33 cellular contexts compared by ENCODE assay signal in genomic region chr4:7208509-7209451, GRCh38. TPM values are rescaled to one million over a fixed set of nuclear protein-coding genes. Genes with fewer than 3 reads are reported as not detected.
DNase-seq lines count a peak whose midpoint lies in the region; ATAC-seq and TF ChIP-seq lines count a peak whose summit lies in the region.
"Had no signal": no experiment of that assay in that cellular context is flagged by ENCODE, and none has a peak within 500 bp of the region (broad histone marks: within the 10 kb centered on the region; RNA-seq: fewer than 3 reads in every experiment).

No MANE protein-coding gene starts in this region.

- no peaks in the 10 kb centered on the region for H3K36me3 Mint-ChIP-seq in activated T-helper 2 cell treated with anti-CD3 and anti-CD28 coated beads, Interferon-gamma antibody, Interleukin-2, Interleukin-4, amounts not matched to agents 10 μg/mL and 5 μg/mL and 100 μg/mL, durations not matched to agents 14 hours and 24 hours and 36 hours (ENCODE audit: low read depth)
- H3K36me3 Mint-ChIP-seq: activated CD8-positive, alpha-beta memory T cell treated with anti-CD3 and anti-CD28 coated beads, Interleukin-2, amount 10 ng/mL, durations not matched to agents 7 days and 5 days; activated naive CD8-positive, alpha-beta T cell treated with anti-CD3 and anti-CD28 coated beads, Interleukin-2, amount 10 ng/mL, durations not matched to agents 7 days and 5 days; mesothelial cell of epicardium had no signal

- TF ChIP-seq EP300 in gastroesophageal sphincter (IDR thresholded peaks at IDR 0.05) = no peak

- no peaks in the 10 kb centered on the region for H3K9me3 Mint-ChIP-seq in activated T-helper 2 cell treated with anti-CD3 and anti-CD28 coated beads, Interferon-gamma antibody, Interleukin-2, Interleukin-4, amounts not matched to agents 10 μg/mL and 5 μg/mL and 100 μg/mL, durations not matched to agents 14 hours and 24 hours and 36 hours
- H3K9me3 Mint-ChIP-seq: activated B cell treated with CpG ODN at 0.5 μM for 24 hours; activated naive CD8-positive, alpha-beta T cell treated with anti-CD3 and anti-CD28 coated beads, Interleukin-2, amount 10 ng/mL, durations not matched to agents 7 days and 5 days; activated T-cell treated with anti-CD3 and anti-CD28 coated beads, Interleukin-2, amount 50 U/mL, for 4 hours; mesothelial cell of epicardium had no signal

- DNase-seq in right cardiac atrium (peak in 2 of 3 donors; percentile 51 to 52), cardiac septum (ENCODE audit: low spot score) (no peak), D341Med (ENCODE audit: low spot score) (no peak)
- no peak for DNase-seq in activated T-helper 2 cell treated with anti-CD3 and anti-CD28 coated beads, Interferon-gamma antibody, Interleukin-2, Interleukin-4, amounts not matched to agents 10 μg/mL and 5 μg/mL and 100 μg/mL, durations not matched to agents 14 hours and 24 hours and 36 hours (ENCODE audit: low spot score)
- DNase-seq: 8988T; activated B cell treated with CpG ODN at 0.5 μM for 24 hours; activated CD4-positive, alpha-beta T cell treated with anti-CD3 and anti-CD28 coated beads, Interleukin-2, amount 50 U/mL, for 4 hours; activated CD8-positive, alpha-beta memory T cell treated with anti-CD3 and anti-CD28 coated beads, Interleukin-2, amount 10 ng/mL, durations not matched to agents 7 days and 5 days; activated gamma-delta T cell treated with Interleukin-2 at 50 U/mL for 16 hours; activated naive CD8-positive, alpha-beta T cell treated with anti-CD3 and anti-CD28 coated beads, Interleukin-2, amount 10 ng/mL, durations not matched to agents 7 days and 5 days; activated T-cell treated with anti-CD3 and anti-CD28 coated beads, Interleukin-2, amount 50 U/mL, for 4 hours; central memory CD4-positive, alpha-beta T cell; COR-L47; DMS53; erythroblast; islet precursor cell; left ventricle myocardium superior; NCI-H146; NCI-H446 treated with DMSO at 0.1 percent for 48 hours; retina; RPMI8226; stimulated activated CD8-positive, alpha-beta memory T cell treated with anti-CD3 and anti-CD28 coated beads, Interleukin-4, amount 100 ng/mL, for 48 hours; tibial artery had no signal

- no peak for TF ChIP-seq CTCF in gastroesophageal sphincter (IDR thresholded peaks at IDR 0.05)

- no peaks in the 10 kb centered on the region for H3K27me3 ChIP-seq in right cardiac atrium (ENCODE audit: control insufficient read depth, insufficient read depth)
- H3K27me3 ChIP-seq in gastroesophageal sphincter = no peaks in the 10 kb centered on the region
- H3K27me3 ChIP-seq in rectal smooth muscle tissue (ENCODE audit: control insufficient read depth, insufficient read depth, low read length) = no peaks in the 10 kb centered on the region
- H3K27me3 ChIP-seq: ascending aorta had no signal

- H3K36me3 ChIP-seq in gastroesophageal sphincter (no peaks in the 10 kb centered on the region), rectal smooth muscle tissue (ENCODE audit: control insufficient read depth, insufficient read depth, low read length) (no peaks in the 10 kb centered on the region)
- H3K36me3 ChIP-seq: ascending aorta, tibial artery had no signal

- H3K4me1 Mint-ChIP-seq in activated T-helper 2 cell treated with anti-CD3 and anti-CD28 coated beads, Interferon-gamma antibody, Interleukin-2, Interleukin-4, amounts not matched to agents 10 μg/mL and 5 μg/mL and 100 μg/mL, durations not matched to agents 14 hours and 24 hours and 36 hours (ENCODE audit: low read depth) = no peaks in the 10 kb centered on the region
- H3K4me1 Mint-ChIP-seq: activated B cell treated with CpG ODN at 0.5 μM for 24 hours; activated CD8-positive, alpha-beta memory T cell treated with anti-CD3 and anti-CD28 coated beads, Interleukin-2, amount 10 ng/mL, durations not matched to agents 7 days and 5 days; activated naive CD8-positive, alpha-beta T cell treated with anti-CD3 and anti-CD28 coated beads, Interleukin-2, amount 10 ng/mL, durations not matched to agents 7 days and 5 days had no signal

- WGBS in right cardiac atrium = 88% methylated on average over 21 of the region's 21 CpGs
- WGBS in gastroesophageal sphincter (ENCODE audit: low coverage in 1 of 2), 2 donors = 65% methylated on average over 5 of the region's 21 CpGs; no CpG with 5 or more reads in 1 of the 2 donors

- H3K27ac ChIP-seq in right cardiac atrium (ENCODE audit: low read length) = no peak overlapping the region
- H3K27ac ChIP-seq in gastroesophageal sphincter = peak overlapping the region in 3 of 4 donors; percentile 84 to 86 (median 85)
- peak overlapping the region; percentile 91 for H3K27ac ChIP-seq in rectal smooth muscle tissue (ENCODE audit: low read depth, low read length)
- H3K27ac ChIP-seq: C4-2B, SK-N-MC had no signal

- no peaks in the 10 kb centered on the region for H3K27me3 Mint-ChIP-seq in activated T-helper 2 cell treated with anti-CD3 and anti-CD28 coated beads, Interferon-gamma antibody, Interleukin-2, Interleukin-4, amounts not matched to agents 10 μg/mL and 5 μg/mL and 100 μg/mL, durations not matched to agents 14 hours and 24 hours and 36 hours (ENCODE audit: low read depth)
- H3K27me3 Mint-ChIP-seq: activated CD8-positive, alpha-beta memory T cell treated with anti-CD3 and anti-CD28 coated beads, Interleukin-2, amount 10 ng/mL, durations not matched to agents 7 days and 5 days had no signal

- H3K27ac Mint-ChIP-seq in activated T-helper 2 cell treated with anti-CD3 and anti-CD28 coated beads, Interferon-gamma antibody, Interleukin-2, Interleukin-4, amounts not matched to agents 10 μg/mL and 5 μg/mL and 100 μg/mL, durations not matched to agents 14 hours and 24 hours and 36 hours = no peak overlapping the region
- H3K27ac Mint-ChIP-seq: activated B cell treated with CpG ODN at 0.5 μM for 24 hours; activated CD8-positive, alpha-beta memory T cell treated with anti-CD3 and anti-CD28 coated beads, Interleukin-2, amount 10 ng/mL, durations not matched to agents 7 days and 5 days; activated naive CD8-positive, alpha-beta T cell treated with anti-CD3 and anti-CD28 coated beads, Interleukin-2, amount 10 ng/mL, durations not matched to agents 7 days and 5 days; mesothelial cell of epicardium had no signal

- TF ChIP-seq POLR2A in gastroesophageal sphincter (IDR thresholded peaks at IDR 0.05) = no peak

- H3K4me1 ChIP-seq in right cardiac atrium (ENCODE audit: control insufficient read depth, insufficient read depth, low read length) (peaks cover 5% of the 10 kb centered on the region), gastroesophageal sphincter (peaks cover 2 to 64% (median 30%) of the 10 kb centered on the region in 3 donors), rectal smooth muscle tissue (ENCODE audit: control insufficient read depth, insufficient read depth, low read length) (peaks cover 24% of the 10 kb centered on the region)

- no peak overlapping the region for H3K9ac ChIP-seq in rectal smooth muscle tissue (ENCODE audit: low read length)

- no peak overlapping the region for H3K4me3 ChIP-seq in right cardiac atrium (ENCODE audit: low read length)
- no peak overlapping the region for H3K4me3 ChIP-seq in gastroesophageal sphincter
- no peak overlapping the region for H3K4me3 ChIP-seq in rectal smooth muscle tissue (ENCODE audit: low read length)
- H3K4me3 ChIP-seq: ascending aorta, SK-N-MC, tibial artery had no signal

- H3K9me3 ChIP-seq in right cardiac atrium (ENCODE audit: control insufficient read depth, low read length) (no peaks in the 10 kb centered on the region), gastroesophageal sphincter (no peaks in the 10 kb centered on the region)
- H3K9me3 ChIP-seq: ascending aorta, tibial artery had no signal

- ATAC-seq in right cardiac atrium = no peak
- ATAC-seq in gastroesophageal sphincter = no peak
- no peak for ATAC-seq in GM21526 (IDR thresholded peaks at IDR 0.05; ENCODE audit: low FRiP score, unreplicated experiment)
- no peak for ATAC-seq in activated CD4-positive, CD25-positive, alpha-beta regulatory T cell treated with anti-CD3 and anti-CD28 coated beads, Interleukin-2, amount 50 U/mL, for 24 hours
- ATAC-seq: activated CD8-positive, alpha-beta memory T cell treated with anti-CD3 and anti-CD28 coated beads, Interleukin-2, amount 10 ng/mL, durations not matched to agents 7 days and 5 days; activated T-cell treated with anti-CD3 and anti-CD28 coated beads, Interleukin-2, amount 50 U/mL, for 4 hours; left ventricle myocardium superior had no signal

- no peak overlapping the region for H3K4me3 Mint-ChIP-seq in activated T-helper 2 cell treated with anti-CD3 and anti-CD28 coated beads, Interferon-gamma antibody, Interleukin-2, Interleukin-4, amounts not matched to agents 10 μg/mL and 5 μg/mL and 100 μg/mL, durations not matched to agents 14 hours and 24 hours and 36 hours (ENCODE audit: low read depth)
- H3K4me3 Mint-ChIP-seq: activated B cell treated with CpG ODN at 0.5 μM for 24 hours; activated CD8-positive, alpha-beta memory T cell treated with anti-CD3 and anti-CD28 coated beads, Interleukin-2, amount 10 ng/mL, durations not matched to agents 7 days and 5 days; activated naive CD8-positive, alpha-beta T cell treated with anti-CD3 and anti-CD28 coated beads, Interleukin-2, amount 10 ng/mL, durations not matched to agents 7 days and 5 days; activated T-cell treated with anti-CD3 and anti-CD28 coated beads, Interleukin-2, amount 50 U/mL, for 4 hours; mesothelial cell of epicardium had no signal

- intact Hi-C loops in right cardiac atrium (cut with DNase I) (no loop called here), cardiac septum (cut with DNase I) (loop anchor here (5.0 kb wide), 2 partner anchors 44 to 84 kb away; no protein-coding TSS in a partner anchor)
- intact Hi-C loops in activated T-helper 2 cell treated with anti-CD3 and anti-CD28 coated beads, Interferon-gamma antibody, Interleukin-2, Interleukin-4, amounts not matched to agents 10 μg/mL and 5 μg/mL and 100 μg/mL, durations not matched to agents 14 hours and 24 hours and 36 hours (cut with micrococcal nuclease) = no loop called here

RNA-seq across cellular contexts. Expression of gene SORCS2, which starts 16.4 kb away (rescaled TPM):
- total RNA-seq in right cardiac atrium (1 to 10 TPM; 2.7 to 7.3 (median 2.8) TPM), cardiac septum (6.9 TPM), gastroesophageal sphincter (1 to 10 TPM; 2.0 to 7.4 (median 3.6) TPM)
- 2.1 TPM for polyA plus RNA-seq in right cardiac atrium
- total RNA-seq in activated T-helper 2 cell treated with anti-CD3 and anti-CD28 coated beads, Interferon-gamma antibody, Interleukin-2, Interleukin-4, amounts not matched to agents 10 μg/mL and 5 μg/mL and 100 μg/mL, durations not matched to agents 14 hours and 24 hours and 36 hours = 0.02 and 0.05 TPM in 2 replicates
- total RNA-seq: activated B cell treated with CpG ODN at 0.5 μM for 24 hours; activated naive CD8-positive, alpha-beta T cell treated with anti-CD3 and anti-CD28 coated beads, Interleukin-2, amount 10 ng/mL, durations not matched to agents 7 days and 5 days; G401; T-helper 1 cell treated with Interleukin-12 subunit alpha and Interleukin-12 subunit beta and Interleukin-4 antibody, amounts not matched to agents 30 ng/mL and 1 ng/mL, for 36 hours had no signal

Comparison
In these comparisons a context has a peak if more than half of its experiments do, and no peak if none do; other contexts are left out.
1. DNase-seq: peak in right cardiac atrium (2 of 3); none in cardiac septum (single experiment), activated T-helper 2 cell treated with anti-CD3 and anti-CD28 coated beads, Interferon-gamma antibody, Interleukin-2, Interleukin-4, amounts not matched to agents 10 μg/mL and 5 μg/mL and 100 μg/mL, durations not matched to agents 14 hours and 24 hours and 36 hours (single experiment) and D341Med (single experiment).